ENCODE assay signal across 10 cellular contexts in the genomic region with DNA sequence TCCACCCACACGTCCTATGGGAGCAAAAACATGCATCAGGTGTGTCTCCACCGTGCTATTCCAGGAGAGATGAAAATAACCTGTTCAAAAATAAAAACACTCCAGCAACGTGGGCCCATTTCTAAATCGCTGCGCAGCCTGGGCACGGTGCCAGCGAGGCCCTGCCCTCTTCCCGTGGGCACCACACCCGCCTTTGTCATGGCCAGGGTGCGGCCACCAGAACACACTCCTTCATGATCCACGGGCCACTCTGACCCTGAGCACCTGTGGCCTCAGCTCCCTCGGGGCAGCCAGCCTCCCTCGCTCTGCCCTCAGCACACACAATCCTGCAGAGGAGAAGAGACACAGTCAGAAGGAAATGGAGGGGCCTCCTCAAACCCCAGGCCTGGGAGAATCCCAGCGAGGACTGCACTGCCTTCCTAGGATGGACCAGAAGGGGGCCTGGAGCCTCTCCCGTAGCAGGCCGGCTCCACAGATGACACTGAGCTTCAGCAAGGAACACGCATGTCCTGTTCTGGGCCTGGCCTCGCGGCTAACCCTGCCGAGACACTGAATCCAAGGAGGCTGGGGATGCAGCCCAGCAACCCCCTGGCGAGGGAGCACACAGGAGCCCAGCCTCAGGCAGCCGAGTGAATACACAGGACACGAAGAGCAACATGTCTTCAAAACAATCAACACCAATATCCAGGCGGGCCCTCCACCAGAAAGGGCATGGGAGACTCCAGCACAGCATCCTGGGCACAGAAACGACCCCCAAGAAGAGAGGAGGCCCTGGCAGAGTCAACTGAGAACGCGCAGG.
DNase-seq lines count a peak whose midpoint lies in the region; ATAC-seq, FAIRE-seq and TF ChIP-seq lines count a peak whose summit lies in the region.
"Had no signal": no experiment of that assay in that cellular context is flagged by ENCODE, and none has a peak within 500 bp of the region (broad histone marks: within the 10 kb centered on the region; RNA-seq: fewer than 3 reads in every experiment).

No MANE protein-coding gene starts in this region.

- no peaks in the 10 kb centered on the region for H4K20me1 ChIP-seq in endothelial cell of umbilical vein (replicated peaks; ENCODE audit: control insufficient read depth, extremely low read depth, insufficient read depth, low read length)

- H2AFZ ChIP-seq in endothelial cell of umbilical vein (ENCODE audit: low read depth, low read length) = peak overlapping the region; percentile 67

- FAIRE-seq in endothelial cell of umbilical vein (lab: Jason Lieb, UNC) = peak; percentile 54

- H3K9ac ChIP-seq in endothelial cell of umbilical vein (replicated peaks; ENCODE audit: extremely low read depth, insufficient read depth, low read length) = no peak overlapping the region

- H3K27ac Mint-ChIP-seq in neural crest cell (ENCODE audit: unreplicated experiment) = peak overlapping the region; percentile 85

- H3K79me2 ChIP-seq in endothelial cell of umbilical vein (ENCODE audit: control insufficient read depth, insufficient read depth, low read length) = no peaks in the 10 kb centered on the region

- TF ChIP-seq CTCF in endothelial cell of umbilical vein (IDR thresholded peaks at IDR 0.05; ENCODE audit: extremely low read depth in 1 of 2, insufficient read depth in 1 of 2, low read depth in 1 of 2, low read length in 2 of 2) (peak; percentile 23 to 59), neural crest cell (conservative IDR thresholded peaks at IDR 0.05) (peak; percentile 39)

- H3K36me3 Mint-ChIP-seq in neural crest cell (ENCODE audit: low read depth) = peaks cover 15% of the 10 kb centered on the region

- H3K36me3 ChIP-seq in endothelial cell of umbilical vein (ENCODE audit: control insufficient read depth in 2 of 2, extremely low read depth in 1 of 2, insufficient read depth in 2 of 2, low read length in 2 of 2) = peaks cover 0 to 4% of the 10 kb centered on the region in 2 experiments

- H3K4me1 ChIP-seq in endothelial cell of umbilical vein (ENCODE audit: control insufficient read depth, extremely low read depth, insufficient read depth, low read length) = peaks cover 6% of the 10 kb centered on the region

- H3K27me3 ChIP-seq in endothelial cell of umbilical vein (ENCODE audit: control insufficient read depth in 2 of 2, insufficient read depth in 2 of 2, low read length in 2 of 2) = no peaks in the 10 kb centered on the region

- H3K27ac ChIP-seq in endothelial cell of umbilical vein (ENCODE audit: insufficient read depth, low read depth, low read length) = no peak overlapping the region

- no peaks in the 10 kb centered on the region for H3K27me3 Mint-ChIP-seq in neural crest cell (ENCODE audit: low read depth)

- peaks cover 8% of the 10 kb centered on the region for H3K9me3 Mint-ChIP-seq in neural crest cell

- no peak overlapping the region for H3K4me3 Mint-ChIP-seq in neural crest cell

- POLR2A ChIA-PET in endothelial cell of umbilical vein (lab: Charles Lee) = no interaction called here

- no peaks in the 10 kb centered on the region for H3K9me1 ChIP-seq in endothelial cell of umbilical vein (replicated peaks; ENCODE audit: control insufficient read depth, extremely low read depth, insufficient read depth, low read length)

- no peak for TF ChIP-seq POLR2A in endothelial cell of umbilical vein (IDR thresholded peaks at IDR 0.05; ENCODE audit: low read depth, low read length)

- ATAC-seq in GM18868 (IDR thresholded peaks at IDR 0.05; ENCODE audit: unreplicated experiment) = no peak
- no peak for ATAC-seq in GM18909 (IDR thresholded peaks at IDR 0.05; ENCODE audit: poor library complexity, unreplicated experiment)

- CTCF ChIA-PET in endothelial cell of umbilical vein (lab: Charles Lee) = interaction anchor here (0.6 to 1.6 kb wide), 8 partner anchors 9 to 146 kb away, joined by 3 to 8 read pairs (median 4); no protein-coding TSS in a partner anchor

- H3K9me3 ChIP-seq in endothelial cell of umbilical vein (replicated peaks; ENCODE audit: control insufficient read depth, insufficient read depth, low read length) = no peaks in the 10 kb centered on the region

- peaks cover 26% of the 10 kb centered on the region for H3K4me1 Mint-ChIP-seq in neural crest cell

- no peak overlapping the region for H3K4me2 ChIP-seq in endothelial cell of umbilical vein (ENCODE audit: insufficient read depth, low read length)

- dilution Hi-C loops in endothelial cell of umbilical vein (cut with MboI; ENCODE audit: extremely low pct_ligation_motif_present, low sequenced_read_pairs) = no loop called here

- BruUV-seq in endothelial cell of umbilical vein (replicated peaks; lab: Mats Ljungman, UMichigan) = no TSS peak

- H3K4me3 ChIP-seq in endothelial cell of umbilical vein (replicated peaks in 1 of 3; ENCODE audit: insufficient read depth in 1 of 3, low read depth in 1 of 3, low read length in 3 of 3) = no peak overlapping the region

- intact Hi-C loops in endothelial cell of umbilical vein (cut with micrococcal nuclease) = no loop called here

- peak; percentile 10 for DNase-seq in CD1c-positive myeloid dendritic cell (ENCODE audit: extremely low spot score)
- peak; percentile 4 for DNase-seq in NCI-H2029 (lab: John Stamatoyannopoulos, UW)
- DNase-seq in endothelial cell of umbilical vein (ENCODE audit: low read depth, low spot score) = peak; percentile 43
- peak; percentile 12 for DNase-seq in neural crest cell (ENCODE audit: low read depth, low spot score)
- no peak for DNase-seq in globus pallidus (ENCODE audit: low spot score)
- DNase-seq in activated CD8-positive, alpha-beta memory T cell treated with anti-CD3 and anti-CD28 coated beads for 24 hours = no peak
- DNase-seq: effector CD4-positive, alpha-beta T cell; stimulated activated naive CD4-positive, alpha-beta T cell treated with Interleukin-2 at 50 U/mL for 16 hours had no signal

TF ChIP-seq in endothelial cell of umbilical vein, 7 proteins besides CTCF, POLR2A, EP300 and RAD21:
- TF ChIP-seq MYC (IDR thresholded peaks at IDR 0.05; ENCODE audit: low read depth, low read length) = no peak
- TF ChIP-seq, protein P1, sequence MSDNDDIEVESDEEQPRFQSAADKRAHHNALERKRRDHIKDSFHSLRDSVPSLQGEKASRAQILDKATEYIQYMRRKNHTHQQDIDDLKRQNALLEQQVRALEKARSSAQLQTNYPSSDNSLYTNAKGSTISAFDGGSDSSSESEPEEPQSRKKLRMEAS (IDR thresholded peaks at IDR 0.05; ENCODE audit: insufficient read depth, insufficient read length) = no peak
- TF ChIP-seq FOS (IDR thresholded peaks at IDR 0.05; ENCODE audit: borderline replicate concordance, insufficient read depth, low read length) = no peak
- TF ChIP-seq EZH2 (IDR thresholded peaks at IDR 0.05; ENCODE audit: borderline replicate concordance, low read depth, low read length, severe bottlenecking) = no peak
- TF ChIP-seq POLR2AphosphoS5 (IDR thresholded peaks at IDR 0.05; ENCODE audit: insufficient read depth, low read depth, low read length) = no peak
- no peak for TF ChIP-seq JUN (IDR thresholded peaks at IDR 0.05; ENCODE audit: borderline replicate concordance, insufficient read depth, insufficient read length, low read depth)
- TF ChIP-seq GATA2 (IDR thresholded peaks at IDR 0.05; ENCODE audit: insufficient read depth, insufficient read length, low read depth, low read length) = no peak
TF ChIP-seq in endothelial cell of umbilical vein: peak in this region for 0.

Comparison
In these comparisons a context has a peak if more than half of its experiments do, and no peak if none do; other contexts are left out.
1. DNase-seq: peak in CD1c-positive myeloid dendritic cell (single experiment), NCI-H2029 (single experiment), endothelial cell of umbilical vein (single experiment) and neural crest cell (single experiment); none in globus pallidus (single experiment) and activated CD8-positive, alpha-beta memory T cell treated with anti-CD3 and anti-CD28 coated beads for 24 hours (single experiment).